In genomic region chr2:218401834-218402370, GRCh38 we compare ENCODE assay signal across 11 cellular contexts. TPM values are rescaled to one million over a fixed set of nuclear protein-coding genes. Genes with fewer than 3 reads are reported as not detected.
DNase-seq lines count a peak whose midpoint lies in the region; ATAC-seq and TF ChIP-seq lines count a peak whose summit lies in the region.
"Had no signal": no experiment of that assay in that cellular context is flagged by ENCODE, and none has a peak within 500 bp of the region (broad histone marks: within the 10 kb centered on the region; RNA-seq: fewer than 3 reads in every experiment).

No MANE protein-coding gene starts in this region.

- H3K4me1 ChIP-seq in ACC112 (ENCODE audit: control insufficient read depth, insufficient read depth, low read length, unreplicated experiment): peaks cover 38% of the 10 kb centered on the region

- H3K4me3 ChIP-seq in ACC112 (ENCODE audit: low read depth, low read length) (peak overlapping the region; percentile 92), LNCaP clone FGC (ENCODE audit: low read depth, low read length) (0 out of 2 replicates have a peak overlapping the region, but pooled peaks have one; percentile 68), choroid plexus epithelial cell (ENCODE audit: low read depth, low read length) (peak overlapping the region; percentile 82)

- no peaks in the 10 kb centered on the region for H3K9me3 Mint-ChIP-seq in natural killer cell

- H3K27ac Mint-ChIP-seq in natural killer cell: peak overlapping the region; percentile 98

- peak overlapping the region; percentile 95 for H3K4me3 Mint-ChIP-seq in natural killer cell

- peaks cover 36% of the 10 kb centered on the region for H3K79me2 ChIP-seq in ACC112 (ENCODE audit: control insufficient read depth, insufficient read depth, low read length, unreplicated experiment)

- H3K27me3 Mint-ChIP-seq in natural killer cell (ENCODE audit: low read depth in 2 of 2): no peaks in the 10 kb centered on the region

- no peak overlapping the region for H2AFZ ChIP-seq in ACC112 (ENCODE audit: low read length, unreplicated experiment)

- intact Hi-C loops in natural killer cell (cut with micrococcal nuclease): no loop called here

- DNase-seq in LNCaP clone FGC (ENCODE audit: low read depth) (no peak), choroid plexus epithelial cell (ENCODE audit: low read depth) (no peak), natural killer cell (no peak), GM10266 (ENCODE audit: extremely low spot score) (no peak), iPS-NIHi11 (ENCODE audit: low spot score) (no peak), omental fat pad (ENCODE audit: low spot score) (no peak)
- DNase-seq in effector CD4-positive, alpha-beta T cell: no peak
- DNase-seq: cerebellar nuclear complex, SHP77 treated with DMSO at 0.1 percent for 48 hours had no signal

- no peaks in the 10 kb centered on the region for H3K36me3 Mint-ChIP-seq in natural killer cell

- no peaks in the 10 kb centered on the region for H3K27me3 ChIP-seq in ACC112 (ENCODE audit: insufficient read depth, low read length)

- no peak overlapping the region for H3K27ac ChIP-seq in ACC112 (ENCODE audit: low read depth, low read length)

- peaks cover 7% of the 10 kb centered on the region; the same call in 1 of the 2 replicates for H3K36me3 ChIP-seq in ACC112 (ENCODE audit: insufficient read depth, low read length)

- ATAC-seq in natural killer cell (no peak), omental fat pad (ENCODE audit: low FRiP score) (no peak)

- peaks cover 49 to 75% of the 10 kb centered on the region in 2 donors for H3K4me1 Mint-ChIP-seq in natural killer cell

- TF ChIP-seq CTCF in LNCaP clone FGC (IDR thresholded peaks at IDR 0.05; ENCODE audit: control insufficient read depth, extremely low read depth, insufficient read depth) (no peak), choroid plexus epithelial cell (conservative IDR thresholded peaks at IDR 0.05; ENCODE audit: low read depth, low read length) (no peak), natural killer cell (IDR thresholded peaks at IDR 0.05) (no peak), GM10266 (IDR thresholded peaks at IDR 0.05; ENCODE audit: control insufficient read depth, insufficient read depth, low read depth, missing control alignments) (no peak), omental fat pad (IDR thresholded peaks at IDR 0.05) (no peak)

RNA-seq across cellular contexts. Expression of gene CTDSP1, which starts 2.2 kb away (rescaled TPM):
- 100 to 1,000 TPM; 223 to 273 (median 228) TPM for total RNA-seq in natural killer cell
- 100 to 1,000 TPM in 2 of 4 donors, 10 to 100 TPM in 2; 77.6 to 147 (median 93.7) TPM for total RNA-seq in omental fat pad

RNA-seq across cellular contexts. Expression of gene VIL1, which starts 17.0 kb away (rescaled TPM):
- 1 to 10 TPM; 1.5 to 1.8 (median 1.6) TPM for total RNA-seq in natural killer cell
- not detected for total RNA-seq in omental fat pad
- total RNA-seq: pulmonary artery endothelial cell had no signal

RNA-seq across cellular contexts. Expression of gene SLC11A1, which starts 19.8 kb away (rescaled TPM):
- total RNA-seq in natural killer cell: 10 to 100 TPM; 17.9 to 53.5 (median 35.5) TPM
- total RNA-seq in omental fat pad: 100 to 1,000 TPM in 2 of 4 donors, 10 to 100 TPM in 2; 40.0 to 218 (median 127) TPM
- total RNA-seq: pulmonary artery endothelial cell had no signal

RNA-seq across cellular contexts. Expression of gene CATIP, which starts 45.2 kb away (rescaled TPM):
- under 1 TPM in 1 of 3 donors, not detected in 2; 0.26 TPM for total RNA-seq in natural killer cell
- not detected for total RNA-seq in omental fat pad
- total RNA-seq: pulmonary artery endothelial cell had no signal
